In the genomic region with DNA sequence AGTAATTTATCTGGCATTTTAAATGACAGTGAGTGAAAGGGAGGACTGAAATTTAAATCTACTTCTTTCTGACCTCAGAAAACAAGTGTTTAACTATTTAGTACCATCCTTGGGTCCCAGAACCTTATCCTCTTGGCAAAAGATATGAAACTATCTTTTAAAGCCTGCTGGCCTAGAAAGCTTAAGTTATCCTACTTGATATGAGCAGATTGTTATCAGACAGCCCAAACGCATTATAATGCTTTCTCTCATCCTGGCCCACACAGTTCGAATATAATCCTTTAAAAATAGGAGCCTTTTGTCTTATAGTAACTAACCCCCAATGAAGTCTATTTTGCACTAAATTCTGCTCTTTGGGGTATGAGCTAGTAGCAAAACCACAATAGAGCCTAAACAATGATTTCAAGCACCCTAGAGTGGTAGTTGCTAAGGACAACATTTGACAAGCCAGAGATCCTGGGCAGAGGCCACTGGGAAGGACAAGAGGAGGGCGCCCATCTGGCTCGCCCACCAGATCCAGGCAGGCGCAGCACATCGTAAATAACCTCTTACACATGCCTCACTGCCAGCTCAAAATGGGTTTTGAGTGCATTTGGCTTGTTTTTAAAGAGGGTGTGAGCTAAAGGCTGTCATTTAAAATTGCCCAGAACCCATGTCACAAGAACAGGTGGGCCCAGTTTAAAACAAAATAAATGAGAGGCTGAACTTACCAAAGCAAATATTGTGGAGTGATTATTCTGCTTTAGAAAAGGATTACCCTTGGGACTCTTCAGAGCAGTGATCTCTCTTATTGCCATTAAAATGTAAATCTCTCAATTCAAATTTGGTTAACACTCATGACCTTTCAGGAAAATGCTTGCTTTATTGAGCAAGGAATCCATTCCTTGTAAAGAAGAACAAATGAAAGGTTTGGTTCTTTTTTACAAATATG, we compare ENCODE assay signal across 1 cellular context.
TF ChIP-seq lines count a peak whose summit lies in the region.

No MANE protein-coding gene starts in this region.

TF ChIP-seq in endothelial cell of umbilical vein, 7 proteins besides CTCF, POLR2A, EP300 and RAD21:
- TF ChIP-seq POLR2AphosphoS5 (IDR thresholded peaks at IDR 0.05; ENCODE audit: insufficient read depth, low read depth, low read length): no peak
